1 cellular context compared by ENCODE assay signal in the genomic region with DNA sequence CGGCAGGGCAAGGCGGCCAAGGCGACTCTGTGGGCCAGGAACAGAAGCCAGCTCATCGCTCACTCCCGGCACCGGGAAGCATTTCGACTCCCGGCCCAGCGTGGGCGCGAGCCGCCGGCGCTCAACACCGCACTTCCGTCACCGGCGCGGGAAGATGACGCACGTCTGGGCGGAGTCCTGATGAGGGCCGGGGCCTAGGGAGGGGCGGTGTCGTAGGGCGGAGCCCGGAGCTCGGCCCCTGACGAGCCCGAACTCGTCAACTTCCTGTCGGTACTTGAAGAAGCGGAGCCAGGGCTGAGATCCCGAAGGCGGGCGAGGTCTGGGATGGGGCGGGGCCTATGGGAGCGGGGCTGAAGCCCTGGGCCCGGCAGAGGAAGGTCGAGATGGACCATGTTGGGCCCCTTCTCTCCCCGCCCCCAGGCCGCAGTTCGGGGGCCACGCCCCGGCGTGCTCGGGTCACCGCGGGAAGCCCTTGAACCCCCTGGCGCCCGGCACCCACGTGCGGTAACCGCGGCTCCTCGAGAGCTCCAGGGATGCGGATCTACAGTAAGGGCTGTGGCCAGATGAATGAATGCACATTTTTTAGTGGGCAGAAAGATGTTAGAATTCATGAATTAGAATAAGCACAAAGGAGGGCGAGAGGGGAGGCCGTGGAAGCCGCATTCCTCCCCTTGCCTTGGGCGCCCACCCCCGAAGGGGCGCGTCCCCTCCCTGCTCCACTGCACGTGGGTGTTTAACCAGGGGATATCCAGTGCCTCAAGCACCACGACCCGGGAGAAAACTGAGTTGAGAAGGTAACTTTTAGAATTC.
A peak's percentile ranks its signal among the peaks of the same experiment; 100 is the strongest.
TF ChIP-seq lines count a peak whose summit lies in the region.

A gene with protein sequence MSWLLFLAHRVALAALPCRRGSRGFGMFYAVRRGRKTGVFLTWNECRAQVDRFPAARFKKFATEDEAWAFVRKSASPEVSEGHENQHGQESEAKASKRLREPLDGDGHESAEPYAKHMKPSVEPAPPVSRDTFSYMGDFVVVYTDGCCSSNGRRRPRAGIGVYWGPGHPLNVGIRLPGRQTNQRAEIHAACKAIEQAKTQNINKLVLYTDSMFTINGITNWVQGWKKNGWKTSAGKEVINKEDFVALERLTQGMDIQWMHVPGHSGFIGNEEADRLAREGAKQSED (minus strand): TSS at position 129 of the 810 bp plus-strand sequence. CDS start 73 bp downstream, at position 56.

TF ChIP-seq in K562, 482 proteins besides CTCF, POLR2A, EP300 and RAD21 (continued from another document and continues in another):
- TF ChIP-seq, protein P1, sequence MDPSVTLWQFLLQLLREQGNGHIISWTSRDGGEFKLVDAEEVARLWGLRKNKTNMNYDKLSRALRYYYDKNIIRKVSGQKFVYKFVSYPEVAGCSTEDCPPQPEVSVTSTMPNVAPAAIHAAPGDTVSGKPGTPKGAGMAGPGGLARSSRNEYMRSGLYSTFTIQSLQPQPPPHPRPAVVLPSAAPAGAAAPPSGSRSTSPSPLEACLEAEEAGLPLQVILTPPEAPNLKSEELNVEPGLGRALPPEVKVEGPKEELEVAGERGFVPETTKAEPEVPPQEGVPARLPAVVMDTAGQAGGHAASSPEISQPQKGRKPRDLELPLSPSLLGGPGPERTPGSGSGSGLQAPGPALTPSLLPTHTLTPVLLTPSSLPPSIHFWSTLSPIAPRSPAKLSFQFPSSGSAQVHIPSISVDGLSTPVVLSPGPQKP (CRISPR knock-in tag; IDR thresholded peaks at IDR 0.05), result no peak
- no peak for TF ChIP-seq ZSCAN32 (CRISPR knock-in tag; IDR thresholded peaks at IDR 0.05)
- TF ChIP-seq, protein P2, sequence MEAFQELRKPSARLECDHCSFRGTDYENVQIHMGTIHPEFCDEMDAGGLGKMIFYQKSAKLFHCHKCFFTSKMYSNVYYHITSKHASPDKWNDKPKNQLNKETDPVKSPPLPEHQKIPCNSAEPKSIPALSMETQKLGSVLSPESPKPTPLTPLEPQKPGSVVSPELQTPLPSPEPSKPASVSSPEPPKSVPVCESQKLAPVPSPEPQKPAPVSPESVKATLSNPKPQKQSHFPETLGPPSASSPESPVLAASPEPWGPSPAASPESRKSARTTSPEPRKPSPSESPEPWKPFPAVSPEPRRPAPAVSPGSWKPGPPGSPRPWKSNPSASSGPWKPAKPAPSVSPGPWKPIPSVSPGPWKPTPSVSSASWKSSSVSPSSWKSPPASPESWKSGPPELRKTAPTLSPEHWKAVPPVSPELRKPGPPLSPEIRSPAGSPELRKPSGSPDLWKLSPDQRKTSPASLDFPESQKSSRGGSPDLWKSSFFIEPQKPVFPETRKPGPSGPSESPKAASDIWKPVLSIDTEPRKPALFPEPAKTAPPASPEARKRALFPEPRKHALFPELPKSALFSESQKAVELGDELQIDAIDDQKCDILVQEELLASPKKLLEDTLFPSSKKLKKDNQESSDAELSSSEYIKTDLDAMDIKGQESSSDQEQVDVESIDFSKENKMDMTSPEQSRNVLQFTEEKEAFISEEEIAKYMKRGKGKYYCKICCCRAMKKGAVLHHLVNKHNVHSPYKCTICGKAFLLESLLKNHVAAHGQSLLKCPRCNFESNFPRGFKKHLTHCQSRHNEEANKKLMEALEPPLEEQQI (IDR thresholded peaks at IDR 0.05), result no peak
- TF ChIP-seq, protein P3, sequence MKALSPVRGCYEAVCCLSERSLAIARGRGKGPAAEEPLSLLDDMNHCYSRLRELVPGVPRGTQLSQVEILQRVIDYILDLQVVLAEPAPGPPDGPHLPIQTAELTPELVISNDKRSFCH (CRISPR knock-in tag; IDR thresholded peaks at IDR 0.05), result no peak
- TF ChIP-seq, protein P3 (tag; IDR thresholded peaks at IDR 0.05), result peak; percentile 88
- no peak for TF ChIP-seq ZNF444 (CRISPR knock-in tag; IDR thresholded peaks at IDR 0.05)
- TF ChIP-seq ZKSCAN3 (CRISPR knock-in tag; IDR thresholded peaks at IDR 0.05), result no peak
- TF ChIP-seq ERF (CRISPR knock-in tag; IDR thresholded peaks at IDR 0.05), result no peak
- TF ChIP-seq ZKSCAN1 (IDR thresholded peaks at IDR 0.05; ENCODE audit: low read depth, low read length), result no peak
- TF ChIP-seq CBFA2T2 (conservative IDR thresholded peaks at IDR 0.05), result no peak
- TF ChIP-seq PYGO2 (tag; IDR thresholded peaks at IDR 0.05), result no peak
- no peak for TF ChIP-seq ZNF778 (CRISPR knock-in tag; IDR thresholded peaks at IDR 0.05)
- TF ChIP-seq PRPF4 (IDR thresholded peaks at IDR 0.05; ENCODE audit: insufficient read depth, low read depth, low read length, poor library complexity, severe bottlenecking), result peak; percentile 65
- TF ChIP-seq ZNF274 (IDR thresholded peaks at IDR 0.05; ENCODE audit: borderline replicate concordance, low read depth, low read length), result no peak
- TF ChIP-seq, protein P4, sequence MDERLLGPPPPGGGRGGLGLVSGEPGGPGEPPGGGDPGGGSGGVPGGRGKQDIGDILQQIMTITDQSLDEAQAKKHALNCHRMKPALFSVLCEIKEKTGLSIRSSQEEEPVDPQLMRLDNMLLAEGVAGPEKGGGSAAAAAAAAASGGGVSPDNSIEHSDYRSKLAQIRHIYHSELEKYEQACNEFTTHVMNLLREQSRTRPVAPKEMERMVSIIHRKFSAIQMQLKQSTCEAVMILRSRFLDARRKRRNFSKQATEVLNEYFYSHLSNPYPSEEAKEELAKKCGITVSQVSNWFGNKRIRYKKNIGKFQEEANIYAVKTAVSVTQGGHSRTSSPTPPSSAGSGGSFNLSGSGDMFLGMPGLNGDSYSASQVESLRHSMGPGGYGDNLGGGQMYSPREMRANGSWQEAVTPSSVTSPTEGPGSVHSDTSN (CRISPR knock-in tag; IDR thresholded peaks at IDR 0.05; ENCODE audit: low read depth), result no peak
- TF ChIP-seq, protein P4 (tag; conservative IDR thresholded peaks at IDR 0.05; ENCODE audit: low read depth), result no peak
- no peak for TF ChIP-seq ZNF764 (CRISPR knock-in tag; IDR thresholded peaks at IDR 0.05; ENCODE audit: low read depth)
- TF ChIP-seq, protein P5, sequence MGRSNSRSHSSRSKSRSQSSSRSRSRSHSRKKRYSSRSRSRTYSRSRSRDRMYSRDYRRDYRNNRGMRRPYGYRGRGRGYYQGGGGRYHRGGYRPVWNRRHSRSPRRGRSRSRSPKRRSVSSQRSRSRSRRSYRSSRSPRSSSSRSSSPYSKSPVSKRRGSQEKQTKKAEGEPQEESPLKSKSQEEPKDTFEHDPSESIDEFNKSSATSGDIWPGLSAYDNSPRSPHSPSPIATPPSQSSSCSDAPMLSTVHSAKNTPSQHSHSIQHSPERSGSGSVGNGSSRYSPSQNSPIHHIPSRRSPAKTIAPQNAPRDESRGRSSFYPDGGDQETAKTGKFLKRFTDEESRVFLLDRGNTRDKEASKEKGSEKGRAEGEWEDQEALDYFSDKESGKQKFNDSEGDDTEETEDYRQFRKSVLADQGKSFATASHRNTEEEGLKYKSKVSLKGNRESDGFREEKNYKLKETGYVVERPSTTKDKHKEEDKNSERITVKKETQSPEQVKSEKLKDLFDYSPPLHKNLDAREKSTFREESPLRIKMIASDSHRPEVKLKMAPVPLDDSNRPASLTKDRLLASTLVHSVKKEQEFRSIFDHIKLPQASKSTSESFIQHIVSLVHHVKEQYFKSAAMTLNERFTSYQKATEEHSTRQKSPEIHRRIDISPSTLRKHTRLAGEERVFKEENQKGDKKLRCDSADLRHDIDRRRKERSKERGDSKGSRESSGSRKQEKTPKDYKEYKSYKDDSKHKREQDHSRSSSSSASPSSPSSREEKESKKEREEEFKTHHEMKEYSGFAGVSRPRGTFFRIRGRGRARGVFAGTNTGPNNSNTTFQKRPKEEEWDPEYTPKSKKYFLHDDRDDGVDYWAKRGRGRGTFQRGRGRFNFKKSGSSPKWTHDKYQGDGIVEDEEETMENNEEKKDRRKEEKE (IDR thresholded peaks at IDR 0.05; ENCODE audit: borderline replicate concordance in 1 of 2, control insufficient read depth in 1 of 2, low read depth in 2 of 2, low read length in 1 of 2), result 0 out of 4 replicates have a peak, but pooled peaks of 1 of the 2 experiments have one; percentile 9
- TF ChIP-seq ETV1 (tag; conservative IDR thresholded peaks at IDR 0.05; ENCODE audit: low read depth), result peak; percentile 57
- TF ChIP-seq, protein P6, sequence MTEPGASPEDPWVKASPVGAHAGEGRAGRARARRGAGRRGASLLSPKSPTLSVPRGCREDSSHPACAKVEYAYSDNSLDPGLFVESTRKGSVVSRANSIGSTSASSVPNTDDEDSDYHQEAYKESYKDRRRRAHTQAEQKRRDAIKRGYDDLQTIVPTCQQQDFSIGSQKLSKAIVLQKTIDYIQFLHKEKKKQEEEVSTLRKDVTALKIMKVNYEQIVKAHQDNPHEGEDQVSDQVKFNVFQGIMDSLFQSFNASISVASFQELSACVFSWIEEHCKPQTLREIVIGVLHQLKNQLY (CRISPR knock-in tag; conservative IDR thresholded peaks at IDR 0.05), result no peak
- TF ChIP-seq, protein P7, sequence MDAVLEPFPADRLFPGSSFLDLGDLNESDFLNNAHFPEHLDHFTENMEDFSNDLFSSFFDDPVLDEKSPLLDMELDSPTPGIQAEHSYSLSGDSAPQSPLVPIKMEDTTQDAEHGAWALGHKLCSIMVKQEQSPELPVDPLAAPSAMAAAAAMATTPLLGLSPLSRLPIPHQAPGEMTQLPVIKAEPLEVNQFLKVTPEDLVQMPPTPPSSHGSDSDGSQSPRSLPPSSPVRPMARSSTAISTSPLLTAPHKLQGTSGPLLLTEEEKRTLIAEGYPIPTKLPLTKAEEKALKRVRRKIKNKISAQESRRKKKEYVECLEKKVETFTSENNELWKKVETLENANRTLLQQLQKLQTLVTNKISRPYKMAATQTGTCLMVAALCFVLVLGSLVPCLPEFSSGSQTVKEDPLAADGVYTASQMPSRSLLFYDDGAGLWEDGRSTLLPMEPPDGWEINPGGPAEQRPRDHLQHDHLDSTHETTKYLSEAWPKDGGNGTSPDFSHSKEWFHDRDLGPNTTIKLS (IDR thresholded peaks at IDR 0.05; ENCODE audit: borderline replicate concordance, low read depth), result 0 out of 2 replicates have a peak, but pooled peaks have one; percentile 2
- TF ChIP-seq GTF2F1 (IDR thresholded peaks at IDR 0.05; ENCODE audit: low read depth, low read length), result no peak; the same call in 1 of the 2 replicates
- TF ChIP-seq, protein P8, sequence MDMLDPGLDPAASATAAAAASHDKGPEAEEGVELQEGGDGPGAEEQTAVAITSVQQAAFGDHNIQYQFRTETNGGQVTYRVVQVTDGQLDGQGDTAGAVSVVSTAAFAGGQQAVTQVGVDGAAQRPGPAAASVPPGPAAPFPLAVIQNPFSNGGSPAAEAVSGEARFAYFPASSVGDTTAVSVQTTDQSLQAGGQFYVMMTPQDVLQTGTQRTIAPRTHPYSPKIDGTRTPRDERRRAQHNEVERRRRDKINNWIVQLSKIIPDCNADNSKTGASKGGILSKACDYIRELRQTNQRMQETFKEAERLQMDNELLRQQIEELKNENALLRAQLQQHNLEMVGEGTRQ (CRISPR knock-in tag; IDR thresholded peaks at IDR 0.05), result 0 out of 2 replicates have a peak, but pooled peaks have one; percentile 31
- peak; percentile 99 for TF ChIP-seq CREB1 (IDR thresholded peaks at IDR 0.05)
- TF ChIP-seq CREB1 (CRISPR knock-in tag; IDR thresholded peaks at IDR 0.05), result peak; percentile 99
- TF ChIP-seq, protein P9, sequence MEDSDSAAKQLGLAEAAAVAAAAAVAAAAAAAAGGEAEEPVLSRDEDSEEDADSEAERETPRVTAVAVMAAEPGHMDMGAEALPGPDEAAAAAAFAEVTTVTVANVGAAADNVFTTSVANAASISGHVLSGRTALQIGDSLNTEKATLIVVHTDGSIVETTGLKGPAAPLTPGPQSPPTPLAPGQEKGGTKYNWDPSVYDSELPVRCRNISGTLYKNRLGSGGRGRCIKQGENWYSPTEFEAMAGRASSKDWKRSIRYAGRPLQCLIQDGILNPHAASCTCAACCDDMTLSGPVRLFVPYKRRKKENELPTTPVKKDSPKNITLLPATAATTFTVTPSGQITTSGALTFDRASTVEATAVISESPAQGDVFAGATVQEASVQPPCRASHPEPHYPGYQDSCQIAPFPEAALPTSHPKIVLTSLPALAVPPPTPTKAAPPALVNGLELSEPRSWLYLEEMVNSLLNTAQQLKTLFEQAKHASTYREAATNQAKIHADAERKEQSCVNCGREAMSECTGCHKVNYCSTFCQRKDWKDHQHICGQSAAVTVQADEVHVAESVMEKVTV (CRISPR knock-in tag; IDR thresholded peaks at IDR 0.05), result peak; percentile 23; the same call in 1 of the 2 replicates
- no peak for TF ChIP-seq ZNF197 (CRISPR knock-in tag; IDR thresholded peaks at IDR 0.05; ENCODE audit: low read depth)
- TF ChIP-seq, protein P10, sequence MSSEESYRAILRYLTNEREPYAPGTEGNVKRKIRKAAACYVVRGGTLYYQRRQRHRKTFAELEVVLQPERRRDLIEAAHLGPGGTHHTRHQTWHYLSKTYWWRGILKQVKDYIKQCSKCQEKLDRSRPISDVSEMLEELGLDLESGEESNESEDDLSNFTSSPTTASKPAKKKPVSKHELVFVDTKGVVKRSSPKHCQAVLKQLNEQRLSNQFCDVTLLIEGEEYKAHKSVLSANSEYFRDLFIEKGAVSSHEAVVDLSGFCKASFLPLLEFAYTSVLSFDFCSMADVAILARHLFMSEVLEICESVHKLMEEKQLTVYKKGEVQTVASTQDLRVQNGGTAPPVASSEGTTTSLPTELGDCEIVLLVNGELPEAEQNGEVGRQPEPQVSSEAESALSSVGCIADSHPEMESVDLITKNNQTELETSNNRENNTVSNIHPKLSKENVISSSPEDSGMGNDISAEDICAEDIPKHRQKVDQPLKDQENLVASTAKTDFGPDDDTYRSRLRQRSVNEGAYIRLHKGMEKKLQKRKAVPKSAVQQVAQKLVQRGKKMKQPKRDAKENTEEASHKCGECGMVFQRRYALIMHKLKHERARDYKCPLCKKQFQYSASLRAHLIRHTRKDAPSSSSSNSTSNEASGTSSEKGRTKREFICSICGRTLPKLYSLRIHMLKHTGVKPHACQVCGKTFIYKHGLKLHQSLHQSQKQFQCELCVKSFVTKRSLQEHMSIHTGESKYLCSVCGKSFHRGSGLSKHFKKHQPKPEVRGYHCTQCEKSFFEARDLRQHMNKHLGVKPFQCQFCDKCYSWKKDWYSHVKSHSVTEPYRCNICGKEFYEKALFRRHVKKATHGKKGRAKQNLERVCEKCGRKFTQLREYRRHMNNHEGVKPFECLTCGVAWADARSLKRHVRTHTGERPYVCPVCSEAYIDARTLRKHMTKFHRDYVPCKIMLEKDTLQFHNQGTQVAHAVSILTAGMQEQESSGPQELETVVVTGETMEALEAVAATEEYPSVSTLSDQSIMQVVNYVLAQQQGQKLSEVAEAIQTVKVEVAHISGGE (CRISPR knock-in tag; IDR thresholded peaks at IDR 0.05), result peak in 1 of 3 experiments; percentile 93; a peak in 3 of 6 replicates
- TF ChIP-seq XRCC3 (IDR thresholded peaks at IDR 0.05), result no peak
- TF ChIP-seq, protein P11, sequence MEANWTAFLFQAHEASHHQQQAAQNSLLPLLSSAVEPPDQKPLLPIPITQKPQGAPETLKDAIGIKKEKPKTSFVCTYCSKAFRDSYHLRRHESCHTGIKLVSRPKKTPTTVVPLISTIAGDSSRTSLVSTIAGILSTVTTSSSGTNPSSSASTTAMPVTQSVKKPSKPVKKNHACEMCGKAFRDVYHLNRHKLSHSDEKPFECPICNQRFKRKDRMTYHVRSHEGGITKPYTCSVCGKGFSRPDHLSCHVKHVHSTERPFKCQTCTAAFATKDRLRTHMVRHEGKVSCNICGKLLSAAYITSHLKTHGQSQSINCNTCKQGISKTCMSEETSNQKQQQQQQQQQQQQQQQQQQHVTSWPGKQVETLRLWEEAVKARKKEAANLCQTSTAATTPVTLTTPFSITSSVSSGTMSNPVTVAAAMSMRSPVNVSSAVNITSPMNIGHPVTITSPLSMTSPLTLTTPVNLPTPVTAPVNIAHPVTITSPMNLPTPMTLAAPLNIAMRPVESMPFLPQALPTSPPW (CRISPR knock-in tag; IDR thresholded peaks at IDR 0.05), result peak; percentile 73
